In genomic region chr12:38113991-38114390, GRCh38 we compare ENCODE assay signal across 26 cellular contexts.
"Had no signal": no experiment of that assay in that cellular context is flagged by ENCODE, and none has a peak within 500 bp of the region (broad histone marks: within the 10 kb centered on the region; RNA-seq: fewer than 3 reads in every experiment).

No MANE protein-coding gene starts in this region.

- H3K9me3 ChIP-seq: adrenal gland, MG63 had no signal

- DNase-seq: activated CD4-positive, alpha-beta T cell treated with anti-CD3 and anti-CD28 coated beads, Interleukin-2, amount 10 ng/mL, durations not matched to agents 24 days and 14 days; activated CD4-positive, alpha-beta T cell treated with anti-CD3 and anti-CD28 coated beads, Interleukin-2, amount 50 U/mL, for 4 hours; activated CD8-positive, alpha-beta T cell treated with anti-CD3 and anti-CD28 coated beads for 36 hours; activated gamma-delta T cell treated with Interleukin-2 at 50 U/mL for 16 hours; activated naive CD4-positive, alpha-beta T cell treated with anti-CD3 and anti-CD28 coated beads for 36 hours; activated T-cell treated with anti-CD3 and anti-CD28 coated beads, Interleukin-2, amount 50 U/mL, for 24 hours; adrenal gland; caudate nucleus; cerebellar nuclear complex; Karpas-422; KBM-7; MG63; NCI-H1092; NCI-H1436 treated with DMSO at 0.1 percent for 48 hours; NCI-H1694 treated with DMSO at 0.1 percent for 48 hours; NCI-H2029 treated with DMSO at 0.1 percent for 48 hours; NCI-H2107; NCI-H2171; NCI-H510A; NCI-H526; NCI-H748 treated with DMSO at 0.1 percent for 48 hours; NK-92 treated with Interleukin-12 subunit alpha and Interleukin-12 subunit beta, amount 100 ng/mL, for 24 hours; RPMI8226; SIG-M5; T1000 had no signal

- H3K36me3 ChIP-seq: adrenal gland, MG63 had no signal

- H3K27me3 ChIP-seq: adrenal gland, MG63 had no signal

- H3K4me3 ChIP-seq: adrenal gland, MG63 had no signal

- ATAC-seq: activated CD8-positive, alpha-beta T cell treated with anti-CD3 and anti-CD28 coated beads for 36 hours; activated naive CD4-positive, alpha-beta T cell treated with anti-CD3 and anti-CD28 coated beads, Interleukin-2, amount 50 U/mL, for 72 hours had no signal

- H3K4me1 ChIP-seq: adrenal gland had no signal

- H3K27ac ChIP-seq: adrenal gland had no signal
